Comparison of ENCODE assay signal across 10 cellular contexts in genomic region chr20:31673943-31674463, GRCh38. TPM values are rescaled to one million over a fixed set of nuclear protein-coding genes. Genes with fewer than 3 reads are reported as not detected.
A peak's percentile ranks its signal among the peaks of the same experiment; 100 is the strongest.
DNase-seq lines count a peak whose midpoint lies in the region; ATAC-seq and TF ChIP-seq lines count a peak whose summit lies in the region.
"Had no signal": no experiment of that assay in that cellular context is flagged by ENCODE, and none has a peak within 500 bp of the region (broad histone marks: within the 10 kb centered on the region; RNA-seq: fewer than 3 reads in every experiment).

No MANE protein-coding gene starts in this region.

- POLR2A ChIA-PET in CD8-positive, alpha-beta T cell (lab: Charles Lee) = interaction anchor here (1.0 to 3.8 kb wide), 4 partner anchors 10 to 49 kb away, joined by 3 to 31 read pairs (median 8); partner anchors contain the start of gene BCL2L1

- in situ Hi-C loops in ACHN (cut with HindIII; ENCODE audit: low pct_ligation_motif_present, low pct_unique_long_range_greater_than_20kb, low sequenced_read_pairs) = no loop called here

- H3K79me2 ChIP-seq in OCI-LY3 (ENCODE audit: low read length) = peaks cover 49% of the 10 kb centered on the region

- DNase-seq in CD8-positive, alpha-beta T cell = no peak
- DNase-seq in progenitor cell of endocrine pancreas (ENCODE audit: low spot score, unreplicated experiment) (no peak), ovary (no peak), ACHN (no peak), NCI-H2081 (lab: John Stamatoyannopoulos, UW) (no peak)
- DNase-seq: NCI-H1048, SHP77 treated with DMSO at 0.1 percent for 48 hours had no signal

- TF ChIP-seq CTCF in CD8-positive, alpha-beta T cell (IDR thresholded peaks at IDR 0.05) = no peak
- no peak for TF ChIP-seq CTCF in OCI-LY3 (IDR thresholded peaks at IDR 0.05; ENCODE audit: low read depth, low read length)
- TF ChIP-seq CTCF in progenitor cell of endocrine pancreas (IDR thresholded peaks at IDR 0.05; ENCODE audit: unreplicated experiment) = no peak
- no peak for TF ChIP-seq CTCF in ovary (IDR thresholded peaks at IDR 0.05)

- 67 to 75% (median 71%) methylated on average over 2 of the region's 2 CpGs for WGBS in ovary, 3 donors

- H3K4me2 ChIP-seq in OCI-LY3 (ENCODE audit: low read length) = no peak overlapping the region

- H3K9ac ChIP-seq in OCI-LY3 (ENCODE audit: low read length) = no peak overlapping the region

- H3K9me3 Mint-ChIP-seq in CD8-positive, alpha-beta T cell = no peaks in the 10 kb centered on the region
- no peaks in the 10 kb centered on the region for H3K9me3 Mint-ChIP-seq in dendritic cell treated with granulocyte-macrophage colony-stimulating factor and Interleukin-4, amounts not matched to agents 40 ng/mL and 50 ng/mL, for 4 days
- no peaks in the 10 kb centered on the region for H3K9me3 Mint-ChIP-seq in progenitor cell of endocrine pancreas (ENCODE audit: low read depth)

- H3K36me3 Mint-ChIP-seq in CD8-positive, alpha-beta T cell = peaks cover 38% of the 10 kb centered on the region
- peaks cover 80% of the 10 kb centered on the region for H3K36me3 Mint-ChIP-seq in dendritic cell treated with granulocyte-macrophage colony-stimulating factor and Interleukin-4, amounts not matched to agents 40 ng/mL and 50 ng/mL, for 4 days (ENCODE audit: low read depth)
- peaks cover 23% of the 10 kb centered on the region for H3K36me3 Mint-ChIP-seq in progenitor cell of endocrine pancreas (ENCODE audit: insufficient read depth)

- no peaks in the 10 kb centered on the region for H3K27me3 ChIP-seq in CD8-positive, alpha-beta T cell (ENCODE audit: insufficient read depth, low read length)
- no peaks in the 10 kb centered on the region for H3K27me3 ChIP-seq in OCI-LY3 (ENCODE audit: low read depth, low read length)
- H3K27me3 ChIP-seq in ovary = no peaks in the 10 kb centered on the region

- H4K20me1 ChIP-seq in OCI-LY3 (ENCODE audit: insufficient read depth, low read length) = no peaks in the 10 kb centered on the region

- no peak for TF ChIP-seq EP300 in ovary (IDR thresholded peaks at IDR 0.05)

- TF ChIP-seq POLR2A in ovary (IDR thresholded peaks at IDR 0.05) = no peak

- peaks cover 44% of the 10 kb centered on the region for H3K4me1 ChIP-seq in CD8-positive, alpha-beta T cell (ENCODE audit: insufficient read depth, low read length)
- H3K4me1 ChIP-seq in OCI-LY3 (ENCODE audit: low read length) (peaks cover 27% of the 10 kb centered on the region), ovary (ENCODE audit: insufficient read depth) (peaks cover 40% of the 10 kb centered on the region)

- H3K4me3 ChIP-seq in CD8-positive, alpha-beta T cell (ENCODE audit: low read depth, low read length) = peak overlapping the region; percentile 66
- H3K4me3 ChIP-seq in OCI-LY3 (ENCODE audit: low read length) (no peak overlapping the region), ovary (no peak overlapping the region)

- peak; percentile 32 for ATAC-seq in CD8-positive, alpha-beta T cell
- no peak for ATAC-seq in GM21528 (IDR thresholded peaks at IDR 0.05; ENCODE audit: low FRiP score, unreplicated experiment)

- H3K36me3 ChIP-seq in CD8-positive, alpha-beta T cell (ENCODE audit: insufficient read depth, low read length) = no peaks in the 10 kb centered on the region
- H3K36me3 ChIP-seq in OCI-LY3 (replicated peaks; ENCODE audit: low read depth, low read length) (peaks cover 16% of the 10 kb centered on the region), ovary (no peaks in the 10 kb centered on the region)

- H3K27ac Mint-ChIP-seq in CD8-positive, alpha-beta T cell = peak overlapping the region; percentile 97
- peak overlapping the region; percentile 93 for H3K27ac Mint-ChIP-seq in dendritic cell treated with granulocyte-macrophage colony-stimulating factor and Interleukin-4, amounts not matched to agents 40 ng/mL and 50 ng/mL, for 4 days
- peak overlapping the region; percentile 19 for H3K27ac Mint-ChIP-seq in progenitor cell of endocrine pancreas

- peak overlapping the region; percentile 64 for H3K27ac ChIP-seq in CD8-positive, alpha-beta T cell (ENCODE audit: low read depth, low read length)
- H3K27ac ChIP-seq in OCI-LY3 (ENCODE audit: low read length) (peak overlapping the region; percentile 52; the same call in 1 of the 2 replicates), ovary (no peak overlapping the region)

- no peaks in the 10 kb centered on the region for H3K27me3 Mint-ChIP-seq in CD8-positive, alpha-beta T cell (ENCODE audit: low read depth)
- H3K27me3 Mint-ChIP-seq in dendritic cell treated with granulocyte-macrophage colony-stimulating factor and Interleukin-4, amounts not matched to agents 40 ng/mL and 50 ng/mL, for 4 days = no peaks in the 10 kb centered on the region
- H3K27me3 Mint-ChIP-seq in progenitor cell of endocrine pancreas = no peaks in the 10 kb centered on the region

- H3K9me3 ChIP-seq in CD8-positive, alpha-beta T cell (ENCODE audit: low read length) = no peaks in the 10 kb centered on the region
- H3K9me3 ChIP-seq in OCI-LY3 (ENCODE audit: insufficient read depth, low read length) (no peaks in the 10 kb centered on the region), ovary (no peaks in the 10 kb centered on the region)

- CTCF ChIA-PET in CD8-positive, alpha-beta T cell (lab: Charles Lee) = interaction anchor here (0.9 to 5.1 kb wide), 4 partner anchors 10 to 50 kb away, joined by 3 to 38 read pairs (median 14); no protein-coding TSS in a partner anchor

- H3K4me1 Mint-ChIP-seq in CD8-positive, alpha-beta T cell (ENCODE audit: low read depth) = peaks cover 57% of the 10 kb centered on the region
- H3K4me1 Mint-ChIP-seq in dendritic cell treated with granulocyte-macrophage colony-stimulating factor and Interleukin-4, amounts not matched to agents 40 ng/mL and 50 ng/mL, for 4 days (ENCODE audit: low read depth) = peaks cover 77% of the 10 kb centered on the region
- peaks cover 42% of the 10 kb centered on the region for H3K4me1 Mint-ChIP-seq in progenitor cell of endocrine pancreas (ENCODE audit: low read depth)

- H2AFZ ChIP-seq in OCI-LY3 (ENCODE audit: low read depth, low read length) = no peak overlapping the region

- H3K4me3 Mint-ChIP-seq in CD8-positive, alpha-beta T cell = peak overlapping the region; percentile 92
- no peak overlapping the region for H3K4me3 Mint-ChIP-seq in dendritic cell treated with granulocyte-macrophage colony-stimulating factor and Interleukin-4, amounts not matched to agents 40 ng/mL and 50 ng/mL, for 4 days
- H3K4me3 Mint-ChIP-seq in progenitor cell of endocrine pancreas (ENCODE audit: low read depth) = no peak overlapping the region

- intact Hi-C loops in CD8-positive, alpha-beta T cell (cut with DNase I, micrococcal nuclease) = loop anchor here in 1 of 2 experiments (2.0 kb wide), 1 partner anchor 49 kb away; the partner anchor contains the start of gene BCL2L1
- intact Hi-C loops in dendritic cell treated with granulocyte-macrophage colony-stimulating factor and Interleukin-4, amounts not matched to agents 40 ng/mL and 50 ng/mL, for 4 days (cut with micrococcal nuclease) = no loop called here
- intact Hi-C loops in ovary (cut with DNase I) = no loop called here

RNA-seq across cellular contexts. Expression of gene COX4I2, which starts 36.3 kb away (rescaled TPM):
- not detected for total RNA-seq in CD8-positive, alpha-beta T cell
- total RNA-seq in progenitor cell of endocrine pancreas = not detected in 2 replicates
- 1 to 10 TPM in 6 of 7 donors, not detected in 1; 1.1 to 3.5 (median 2.1) TPM for total RNA-seq in ovary
- polyA plus RNA-seq in ovary = 1 to 10 TPM; 3.5 to 6.6 TPM

RNA-seq across cellular contexts. Expression of gene BCL2L1, which starts 48.7 kb away (rescaled TPM):
- 1 to 10 TPM; 9.5 to 9.7 TPM for total RNA-seq in CD8-positive, alpha-beta T cell
- 130 and 136 TPM in 2 replicates for total RNA-seq in progenitor cell of endocrine pancreas
- total RNA-seq in ovary = 10 to 100 TPM; 21.7 to 65.1 (median 40.4) TPM
- polyA plus RNA-seq in ovary = 10 to 100 TPM; 31.6 to 35.6 TPM

Comparison
In these comparisons a context has a peak if more than half of its experiments do, and no peak if none do; other contexts are left out.
1. H3K27ac ChIP-seq: peak in CD8-positive, alpha-beta T cell (single experiment) and OCI-LY3 (single experiment); none in ovary (0 of 2).
2. H3K27ac Mint-ChIP-seq: peak in every context shown above with its lines; median percentile 97 in CD8-positive, alpha-beta T cell; 93 in dendritic cell treated with granulocyte-macrophage colony-stimulating factor and Interleukin-4, amounts not matched to agents 40 ng/mL and 50 ng/mL, for 4 days; 19 in progenitor cell of endocrine pancreas.